1 cellular context compared by ENCODE assay signal in genomic region chr3:31532587-31533168, GRCh38.
TF ChIP-seq lines count a peak whose summit lies in the region.

Gene STT3B, plus strand, starts transcription at chr3:31532925. Its CDS starts 74 bp downstream, at chr3:31532999.

TF ChIP-seq in GM12878, 131 proteins besides CTCF, POLR2A, EP300 and RAD21 (continued from another document):
- TF ChIP-seq ATF3 (IDR thresholded peaks at IDR 0.05; ENCODE audit: borderline replicate concordance, extremely low read depth, low read depth, low read length) = no peak
- TF ChIP-seq HDGF (IDR thresholded peaks at IDR 0.05) = peak; percentile 85; the same call in 1 of the 2 replicates
- no peak for TF ChIP-seq MYB (IDR thresholded peaks at IDR 0.05; ENCODE audit: borderline replicate concordance, low read depth, low read length)
- no peak for TF ChIP-seq MTA3 (IDR thresholded peaks at IDR 0.05; ENCODE audit: borderline replicate concordance, low read length)
- no peak for TF ChIP-seq WRNIP1 (IDR thresholded peaks at IDR 0.05; ENCODE audit: borderline replicate concordance, low read depth, low read length)
- no peak for TF ChIP-seq CUX1 (IDR thresholded peaks at IDR 0.05; ENCODE audit: insufficient replicate concordance, low read depth, low read length)
- TF ChIP-seq HDAC6 (IDR thresholded peaks at IDR 0.05; ENCODE audit: unreplicated experiment) = peak; percentile 29
- TF ChIP-seq RELA (IDR thresholded peaks at IDR 0.05; ENCODE audit: borderline replicate concordance, partially characterized antibody) = no peak
- no peak for TF ChIP-seq ATF2 (IDR thresholded peaks at IDR 0.05; ENCODE audit: low read length)
